In genomic region chr3:44883999-44884431, GRCh38 we compare ENCODE assay signal across 12 cellular contexts. TPM values are rescaled to one million over a fixed set of nuclear protein-coding genes. Genes with fewer than 3 reads are reported as not detected.
DNase-seq lines count a peak whose midpoint lies in the region; ATAC-seq lines count a peak whose summit lies in the region.
"Had no signal": no experiment of that assay in that cellular context is flagged by ENCODE, and none has a peak within 500 bp of the region (broad histone marks: within the 10 kb centered on the region; RNA-seq: fewer than 3 reads in every experiment).

No MANE protein-coding gene starts in this region.

- intact Hi-C loops in Right ventricle myocardium superior (cut with DNase I), result no loop called here

- H3K27ac Mint-ChIP-seq in stimulated activated naive CD8-positive, alpha-beta T cell treated with anti-CD3 and anti-CD28 coated beads, Interleukin-15, amount 100 ng/mL, for 72 hours, result no peak overlapping the region
- no peak overlapping the region for H3K27ac Mint-ChIP-seq in activated naive CD4-positive, alpha-beta T cell treated with anti-CD3 and anti-CD28 coated beads, Interleukin-2, amount 10 ng/mL, durations not matched to agents 7 days and 5 days
- H3K27ac Mint-ChIP-seq in stimulated activated naive B cell treated with anti-CD40 and anti-IgM and Interleukin-4, amounts not matched to agents 10 μg/mL and 1 μg/mL and 100 μg/mL, for 72 hours, result no peak overlapping the region
- H3K27ac Mint-ChIP-seq: activated naive CD8-positive, alpha-beta T cell treated with anti-CD3 and anti-CD28 coated beads, Interleukin-2, amount 10 ng/mL, durations not matched to agents 7 days and 5 days had no signal

- no peaks in the 10 kb centered on the region for H3K9me3 Mint-ChIP-seq in stimulated activated naive CD8-positive, alpha-beta T cell treated with anti-CD3 and anti-CD28 coated beads, Interleukin-15, amount 100 ng/mL, for 72 hours
- H3K9me3 Mint-ChIP-seq in activated naive CD4-positive, alpha-beta T cell treated with anti-CD3 and anti-CD28 coated beads, Interleukin-2, amount 10 ng/mL, durations not matched to agents 7 days and 5 days, result no peaks in the 10 kb centered on the region
- no peaks in the 10 kb centered on the region for H3K9me3 Mint-ChIP-seq in stimulated activated naive B cell treated with anti-CD40 and anti-IgM and Interleukin-4, amounts not matched to agents 10 μg/mL and 1 μg/mL and 100 μg/mL, for 72 hours
- H3K9me3 Mint-ChIP-seq: activated naive CD8-positive, alpha-beta T cell treated with anti-CD3 and anti-CD28 coated beads, Interleukin-2, amount 10 ng/mL, durations not matched to agents 7 days and 5 days had no signal

- DNase-seq in stimulated activated naive CD8-positive, alpha-beta T cell treated with anti-CD3 and anti-CD28 coated beads, Interleukin-15, Interleukin-2, amounts not matched to agents 100 U/mL and 50 U/mL, for 24 hours, result no peak
- DNase-seq in stimulated activated naive CD8-positive, alpha-beta T cell treated with anti-CD3 and anti-CD28 coated beads, Interleukin-15, amount 100 ng/mL, for 72 hours, result no peak
- DNase-seq in T1000 (lab: John Stamatoyannopoulos, UW) (peak; percentile 82), glomerular endothelial cell (ENCODE audit: extremely low read depth, low read depth, low spot score) (peak; percentile 67), Right ventricle myocardium superior (no peak), HT-29 (ENCODE audit: low spot score) (no peak)
- DNase-seq in activated naive CD4-positive, alpha-beta T cell treated with anti-CD3 and anti-CD28 coated beads, Interleukin-2, amount 10 ng/mL, durations not matched to agents 7 days and 5 days, result no peak
- DNase-seq in stimulated activated naive B cell treated with anti-CD40 and anti-IgM and Interleukin-4, amounts not matched to agents 10 μg/mL and 1 μg/mL and 100 μg/mL, for 72 hours, result no peak
- DNase-seq: activated naive CD8-positive, alpha-beta T cell treated with anti-CD3 and anti-CD28 coated beads, Interleukin-2, amount 10 ng/mL, durations not matched to agents 7 days and 5 days; NCI-H187; spleen had no signal

- CTCF ChIA-PET in activated naive CD4-positive, alpha-beta T cell treated with anti-CD3 and anti-CD28 coated beads, Interleukin-2, amount 10 ng/mL, durations not matched to agents 7 days and 5 days (lab: Charles Lee), result no interaction called here

- H3K27me3 Mint-ChIP-seq in stimulated activated naive CD8-positive, alpha-beta T cell treated with anti-CD3 and anti-CD28 coated beads, Interleukin-15, amount 100 ng/mL, for 72 hours, result peaks cover 20% of the 10 kb centered on the region
- H3K27me3 Mint-ChIP-seq in activated naive CD4-positive, alpha-beta T cell treated with anti-CD3 and anti-CD28 coated beads, Interleukin-2, amount 10 ng/mL, durations not matched to agents 7 days and 5 days, result peaks cover 15% of the 10 kb centered on the region
- peaks cover 26 to 34% of the 10 kb centered on the region in 2 donors for H3K27me3 Mint-ChIP-seq in stimulated activated naive B cell treated with anti-CD40 and anti-IgM and Interleukin-4, amounts not matched to agents 10 μg/mL and 1 μg/mL and 100 μg/mL, for 72 hours

- peak; percentile 14 for ATAC-seq in stimulated activated naive CD8-positive, alpha-beta T cell treated with anti-CD3 and anti-CD28 coated beads, Interleukin-15, Interleukin-2, amounts not matched to agents 100 U/mL and 50 U/mL, for 24 hours
- ATAC-seq in stimulated activated naive CD8-positive, alpha-beta T cell treated with anti-CD3 and anti-CD28 coated beads, Interleukin-15, amount 100 ng/mL, for 72 hours, result no peak
- ATAC-seq in Right ventricle myocardium superior (ENCODE audit: poor library complexity), result no peak
- ATAC-seq in stimulated activated naive B cell treated with anti-CD40 and anti-IgM and Interleukin-4, amounts not matched to agents 10 μg/mL and 1 μg/mL and 100 μg/mL, for 72 hours (replicated peaks), result no peak

- H3K4me1 Mint-ChIP-seq in stimulated activated naive CD8-positive, alpha-beta T cell treated with anti-CD3 and anti-CD28 coated beads, Interleukin-15, amount 100 ng/mL, for 72 hours, result no peaks in the 10 kb centered on the region
- H3K4me1 Mint-ChIP-seq in activated naive CD4-positive, alpha-beta T cell treated with anti-CD3 and anti-CD28 coated beads, Interleukin-2, amount 10 ng/mL, durations not matched to agents 7 days and 5 days, result no peaks in the 10 kb centered on the region
- H3K4me1 Mint-ChIP-seq in stimulated activated naive B cell treated with anti-CD40 and anti-IgM and Interleukin-4, amounts not matched to agents 10 μg/mL and 1 μg/mL and 100 μg/mL, for 72 hours, result no peaks in the 10 kb centered on the region
- H3K4me1 Mint-ChIP-seq: activated naive CD8-positive, alpha-beta T cell treated with anti-CD3 and anti-CD28 coated beads, Interleukin-2, amount 10 ng/mL, durations not matched to agents 7 days and 5 days had no signal

- no peaks in the 10 kb centered on the region for H3K36me3 Mint-ChIP-seq in activated naive CD4-positive, alpha-beta T cell treated with anti-CD3 and anti-CD28 coated beads, Interleukin-2, amount 10 ng/mL, durations not matched to agents 7 days and 5 days
- H3K36me3 Mint-ChIP-seq in stimulated activated naive B cell treated with anti-CD40 and anti-IgM and Interleukin-4, amounts not matched to agents 10 μg/mL and 1 μg/mL and 100 μg/mL, for 72 hours, result no peaks in the 10 kb centered on the region
- H3K36me3 Mint-ChIP-seq: activated naive CD8-positive, alpha-beta T cell treated with anti-CD3 and anti-CD28 coated beads, Interleukin-2, amount 10 ng/mL, durations not matched to agents 7 days and 5 days had no signal

- H3K4me3 Mint-ChIP-seq in stimulated activated naive CD8-positive, alpha-beta T cell treated with anti-CD3 and anti-CD28 coated beads, Interleukin-15, amount 100 ng/mL, for 72 hours, result no peak overlapping the region
- H3K4me3 Mint-ChIP-seq in activated naive CD4-positive, alpha-beta T cell treated with anti-CD3 and anti-CD28 coated beads, Interleukin-2, amount 10 ng/mL, durations not matched to agents 7 days and 5 days, result no peak overlapping the region
- no peak overlapping the region for H3K4me3 Mint-ChIP-seq in stimulated activated naive B cell treated with anti-CD40 and anti-IgM and Interleukin-4, amounts not matched to agents 10 μg/mL and 1 μg/mL and 100 μg/mL, for 72 hours
- H3K4me3 Mint-ChIP-seq: activated naive CD8-positive, alpha-beta T cell treated with anti-CD3 and anti-CD28 coated beads, Interleukin-2, amount 10 ng/mL, durations not matched to agents 7 days and 5 days had no signal

RNA-seq across cellular contexts. Expression of gene TGM4, which starts 9.6 kb away (rescaled TPM):
- total RNA-seq in glomerular endothelial cell (not detected in 2 replicates), Right ventricle myocardium superior (not detected)
- total RNA-seq in HT-29 (2014; rRNA removed; shearing (Covaris generic)), result not detected in 2 replicates
- total RNA-seq: activated naive CD8-positive, alpha-beta T cell treated with anti-CD3 and anti-CD28 coated beads, Interleukin-2, amount 10 ng/mL, durations not matched to agents 7 days and 5 days; spleen; ureter had no signal

RNA-seq across cellular contexts. Expression of gene TMEM42, which starts 22.3 kb away (rescaled TPM):
- total RNA-seq in glomerular endothelial cell (14.5 and 17.1 TPM in 2 replicates), Right ventricle myocardium superior (10.2 TPM)
- total RNA-seq in HT-29 (2014; rRNA removed; shearing (Covaris generic)), result 8.8 and 9.3 TPM in 2 replicates

Comparison
In these comparisons a context has a peak if more than half of its experiments do, and no peak if none do; other contexts are left out.
1. DNase-seq: peak in T1000 (single experiment) and glomerular endothelial cell (single experiment); none in stimulated activated naive CD8-positive, alpha-beta T cell treated with anti-CD3 and anti-CD28 coated beads, Interleukin-15, Interleukin-2, amounts not matched to agents 100 U/mL and 50 U/mL, for 24 hours (single experiment), stimulated activated naive CD8-positive, alpha-beta T cell treated with anti-CD3 and anti-CD28 coated beads, Interleukin-15, amount 100 ng/mL, for 72 hours (0 of 2), activated naive CD4-positive, alpha-beta T cell treated with anti-CD3 and anti-CD28 coated beads, Interleukin-2, amount 10 ng/mL, durations not matched to agents 7 days and 5 days (single experiment), Right ventricle myocardium superior (single experiment), stimulated activated naive B cell treated with anti-CD40 and anti-IgM and Interleukin-4, amounts not matched to agents 10 μg/mL and 1 μg/mL and 100 μg/mL, for 72 hours (single experiment) and HT-29 (single experiment).